Comparison of ENCODE assay signal across 20 cellular contexts in the genomic region with DNA sequence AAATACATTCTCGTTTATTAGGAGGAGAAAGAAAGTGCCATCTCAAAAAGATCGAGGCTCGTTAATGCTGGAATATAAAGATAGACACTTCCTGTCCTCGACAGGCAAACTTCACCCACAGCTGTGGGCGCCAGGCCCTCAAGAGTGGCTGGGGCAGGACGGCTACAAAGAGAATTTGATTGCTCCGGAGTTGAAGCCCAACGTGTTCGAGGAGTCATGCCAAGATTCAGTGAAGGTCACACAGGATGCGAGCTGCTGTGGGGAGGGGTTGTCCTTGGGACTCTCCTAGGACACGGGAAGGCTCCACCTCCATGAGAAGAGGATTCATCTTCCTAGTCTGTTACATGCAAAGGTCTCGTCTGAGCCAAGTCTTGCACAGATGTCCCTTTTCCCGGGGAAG.
"Had no signal": no experiment of that assay in that cellular context is flagged by ENCODE, and none has a peak within 500 bp of the region (broad histone marks: within the 10 kb centered on the region; RNA-seq: fewer than 3 reads in every experiment).

No MANE protein-coding gene starts in this region.

- H3K9me3 Mint-ChIP-seq: stimulated activated naive CD8-positive, alpha-beta T cell treated with anti-CD3 and anti-CD28 coated beads, Interleukin-15, amount 100 ng/mL, for 72 hours had no signal

- H3K4me3 Mint-ChIP-seq: nephron; stimulated activated naive B cell treated with anti-CD40 and anti-IgM and Interleukin-4, amounts not matched to agents 10 μg/mL and 1 μg/mL and 100 μg/mL, for 72 hours; stimulated activated naive CD8-positive, alpha-beta T cell treated with anti-CD3 and anti-CD28 coated beads, Interleukin-15, amount 100 ng/mL, for 72 hours had no signal

- H3K27me3 ChIP-seq: right lobe of liver, testis, vagina had no signal

- H3K27ac Mint-ChIP-seq: naive B cell; nephron; stimulated activated naive B cell treated with anti-CD40 and anti-IgM and Interleukin-4, amounts not matched to agents 10 μg/mL and 1 μg/mL and 100 μg/mL, for 72 hours had no signal

- DNase-seq: dermis blood vessel endothelial cell; esophagus squamous epithelium; foreskin fibroblast; mesendoderm; naive B cell; psoas muscle; retina; stimulated activated CD4-positive, alpha-beta T cell treated with anti-CD3 and anti-CD28 coated beads, Interleukin-15, amount 100 ng/mL, for 24 hours; stimulated activated CD4-positive, alpha-beta T cell treated with anti-CD3 and anti-CD28 coated beads, Interleukin-1b, Interleukin-23, amount 100 ng/mL, for 48 hours; stimulated activated CD4-positive, alpha-beta T cell treated with anti-CD3 and anti-CD28 coated beads, Interleukin-4, amount 100 ng/mL, for 24 hours; stimulated activated naive B cell treated with anti-CD40 and anti-IgM and Interleukin-4, amounts not matched to agents 10 μg/mL and 1 μg/mL and 100 μg/mL, for 72 hours; stimulated activated naive CD8-positive, alpha-beta T cell treated with anti-CD3 and anti-CD28 coated beads, Interleukin-15, amount 100 ng/mL, for 72 hours; testis; upper lobe of right lung had no signal

- H3K27ac ChIP-seq: esophagus squamous epithelium, gastroesophageal sphincter, hepatocyte, psoas muscle, right lobe of liver, testis, tibial nerve, upper lobe of right lung, vagina had no signal

- H3K4me2 ChIP-seq: hepatocyte had no signal

- H2AFZ ChIP-seq: hepatocyte had no signal

- H3K4me1 ChIP-seq: esophagus squamous epithelium, gastroesophageal sphincter, psoas muscle, right lobe of liver, testis, tibial nerve, upper lobe of right lung, vagina had no signal

- H3K36me3 ChIP-seq: esophagus squamous epithelium, gastroesophageal sphincter, right lobe of liver, tibial nerve, upper lobe of right lung, vagina had no signal

- H3K4me1 Mint-ChIP-seq: nephron; stimulated activated naive CD8-positive, alpha-beta T cell treated with anti-CD3 and anti-CD28 coated beads, Interleukin-15, amount 100 ng/mL, for 72 hours had no signal

- H3K9me3 ChIP-seq: esophagus squamous epithelium, gastroesophageal sphincter, psoas muscle, right lobe of liver, testis, tibial nerve, upper lobe of right lung, vagina had no signal

- H3K79me2 ChIP-seq: hepatocyte had no signal

- H3K4me3 ChIP-seq: esophagus squamous epithelium, gastroesophageal sphincter, hepatocyte, psoas muscle, right lobe of liver, testis, tibial nerve, upper lobe of right lung, vagina had no signal
